ENCODE assay signal across 29 cellular contexts in the genomic region with DNA sequence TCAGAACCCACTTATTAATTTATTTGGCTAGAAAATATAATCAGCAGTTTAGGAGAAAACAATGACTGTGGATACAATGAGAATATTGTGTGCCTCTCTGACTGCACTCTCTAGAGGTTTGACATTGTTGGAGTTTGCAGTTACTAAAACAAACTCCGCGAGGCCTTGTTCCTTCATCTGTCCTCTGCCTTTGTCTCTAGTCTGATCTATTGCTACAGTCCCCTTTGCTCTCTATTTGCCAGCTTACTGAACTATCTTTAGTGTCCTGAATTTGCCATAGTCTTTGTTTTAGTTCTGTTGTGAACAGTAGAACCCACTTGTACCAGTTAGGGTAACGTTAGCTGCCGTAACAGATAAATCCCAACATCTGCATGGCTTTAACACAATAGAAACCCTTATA.
"Had no signal": no experiment of that assay in that cellular context is flagged by ENCODE, and none has a peak within 500 bp of the region (broad histone marks: within the 10 kb centered on the region; RNA-seq: fewer than 3 reads in every experiment).

No MANE protein-coding gene starts in this region.

- H3K27me3 ChIP-seq: neutrophil, spleen, thyroid gland, tibial nerve, upper lobe of left lung, vagina had no signal

- H3K4me1 ChIP-seq: pancreas, psoas muscle, spleen, tibial nerve, upper lobe of left lung, vagina had no signal

- ATAC-seq: naive thymus-derived CD8-positive, alpha-beta T cell; natural killer cell treated with Interleukin-12 subunit alpha and Interleukin-12 subunit beta and Interleukin-15 and Interleukin-18, amount 100 ng/mL, for 72 hours; pancreas; psoas muscle; right cardiac atrium; sciatic nerve; stimulated activated memory B cell treated with anti-CD40 and anti-IgM and Interleukin-4, amounts not matched to agents 10 μg/mL and 1 μg/mL and 100 μg/mL, for 72 hours; stimulated activated naive CD8-positive, alpha-beta T cell treated with anti-CD3 and anti-CD28 coated beads, Interleukin-15, amount 100 ng/mL, for 72 hours; stimulated activated naive CD8-positive, alpha-beta T cell treated with anti-CD3 and anti-CD28 coated beads, Interleukin-15, Interleukin-2, amounts not matched to agents 100 U/mL and 50 U/mL, for 24 hours had no signal

- H3K36me3 ChIP-seq: neutrophil, pancreas, spleen, thoracic aorta, thyroid gland, tibial nerve, upper lobe of left lung, vagina had no signal

- FAIRE-seq: pancreas, urothelium cell line had no signal

- H3K9me3 ChIP-seq: neutrophil, pancreas, psoas muscle, thoracic aorta, thyroid gland, tibial nerve, upper lobe of left lung, vagina had no signal

- H3K4me3 ChIP-seq: pancreas, psoas muscle, skin epidermis, smooth muscle cell, spleen, thoracic aorta, thyroid gland, tibial nerve, upper lobe of left lung, vagina had no signal

- DNase-seq: naive thymus-derived CD8-positive, alpha-beta T cell; nephron progenitor cell; nucleus accumbens; pancreas; posterior cingulate gyrus; psoas muscle; right cardiac atrium; spleen; stimulated activated CD4-positive, alpha-beta T cell treated with anti-CD3 and anti-CD28 coated beads, Interleukin-12 subunit alpha, Interleukin-12 subunit beta, amount 100 ng/mL, for 4 hours; stimulated activated CD4-positive, alpha-beta T cell treated with anti-CD3 and anti-CD28 coated beads, Interleukin-1b, Interleukin-23, amount 100 ng/mL, for 48 hours; stimulated activated CD4-positive, alpha-beta T cell treated with anti-CD3 and anti-CD28 coated beads, Interleukin-4, amount 100 ng/mL, for 1 hour; stimulated activated CD4-positive, alpha-beta T cell treated with anti-CD3 and anti-CD28 coated beads, Interleukin-4, amount 100 ng/mL, for 4 hours; stimulated activated CD8-positive, alpha-beta memory T cell treated with anti-CD3 and anti-CD28 coated beads, Interleukin-4, amount 100 ng/mL, for 48 hours; stimulated activated naive CD4-positive, alpha-beta T cell; stimulated activated naive CD8-positive, alpha-beta T cell treated with anti-CD3 and anti-CD28 coated beads, Interleukin-15, amount 100 ng/mL, for 72 hours; stimulated activated naive CD8-positive, alpha-beta T cell treated with anti-CD3 and anti-CD28 coated beads, Interleukin-15, Interleukin-2, amounts not matched to agents 100 U/mL and 50 U/mL, for 24 hours; trophoblast cell; upper lobe of left lung had no signal

- H3K4me2 ChIP-seq: smooth muscle cell had no signal

- H3K27ac ChIP-seq: neutrophil, pancreas, psoas muscle, skin epidermis, spleen, thoracic aorta, thyroid gland, tibial nerve, upper lobe of left lung, vagina had no signal
